Comparison of ENCODE assay signal across 16 cellular contexts in genomic region chr2:216621292-216621691, GRCh38. TPM values are rescaled to one million over a fixed set of nuclear protein-coding genes. Genes with fewer than 3 reads are reported as not detected.
DNase-seq lines count a peak whose midpoint lies in the region; ATAC-seq, FAIRE-seq and TF ChIP-seq lines count a peak whose summit lies in the region.
"Had no signal": no experiment of that assay in that cellular context is flagged by ENCODE, and none has a peak within 500 bp of the region (broad histone marks: within the 10 kb centered on the region; RNA-seq: fewer than 3 reads in every experiment).

No MANE protein-coding gene starts in this region.

- no peaks in the 10 kb centered on the region for H3K9me3 ChIP-seq in thoracic aorta
- H3K9me3 ChIP-seq: left ventricle myocardium inferior had no signal

- peak overlapping the region; percentile 79 to 82 for H3K27ac ChIP-seq in thoracic aorta
- H3K27ac ChIP-seq: brain microvascular endothelial cell, HL-60, left ventricle myocardium inferior had no signal

- ATAC-seq in thoracic aorta (ENCODE audit: insufficient number of reproducible peaks, low FRiP score, low read depth), result peak; percentile 56
- ATAC-seq: activated CD4-positive, CD25-positive, alpha-beta regulatory T cell treated with anti-CD3 and anti-CD28 coated beads, Interleukin-2, amount 50 U/mL, for 24 hours; Panc1 had no signal

- H3K4me3 ChIP-seq in fibroblast of villous mesenchyme (ENCODE audit: low read depth, low read length), result no peak overlapping the region
- peak overlapping the region; percentile 5 for H3K4me3 ChIP-seq in thoracic aorta
- H3K4me3 ChIP-seq: left ventricle myocardium inferior had no signal

- H3K36me3 ChIP-seq in thoracic aorta, result no peaks in the 10 kb centered on the region
- H3K36me3 ChIP-seq: brain microvascular endothelial cell, left ventricle myocardium inferior had no signal

- FAIRE-seq in RCC 7860 (lab: Jason Lieb, UNC), result no peak

- peaks cover 24 to 42% of the 10 kb centered on the region in 2 donors for H3K4me1 ChIP-seq in thoracic aorta (ENCODE audit: control insufficient read depth in 1 of 2, low read depth in 2 of 2)

- TF ChIP-seq CTCF in fibroblast of villous mesenchyme (IDR thresholded peaks at IDR 0.05; ENCODE audit: insufficient read depth, low read depth, low read length) (no peak), thoracic aorta (IDR thresholded peaks at IDR 0.05) (no peak)

- DNase-seq in NCI-H510A treated with DMSO at 0.1 percent for 48 hours (lab: John Stamatoyannopoulos, UW) (peak; percentile 27), NCI-H510A (lab: John Stamatoyannopoulos, UW) (no peak), NCI-H524 (lab: John Stamatoyannopoulos, UW) (peak; percentile 61 to 95), fibroblast of villous mesenchyme (ENCODE audit: low read depth) (peak; percentile 13), thoracic aorta (ENCODE audit: low spot score) (no peak), GF-D8 (lab: John Stamatoyannopoulos, UW) (no peak), RCC 7860 (ENCODE audit: low spot score) (no peak), putamen (ENCODE audit: low spot score) (no peak)
- DNase-seq: activated naive CD4-positive, alpha-beta T cell treated with anti-CD3 and anti-CD28 coated beads for 36 hours; brain microvascular endothelial cell; Kasumi-1; left ventricle myocardium inferior; NCI-H2227 treated with DMSO at 0.1 percent for 48 hours had no signal

- H3K27me3 ChIP-seq in thoracic aorta (replicated peaks; ENCODE audit: insufficient read depth), result no peaks in the 10 kb centered on the region
- H3K27me3 ChIP-seq: brain microvascular endothelial cell had no signal

RNA-seq across cellular contexts. Expression of gene IGFBP2, which starts 11.9 kb away (rescaled TPM):
- total RNA-seq in fibroblast of villous mesenchyme (15.5 and 18.4 TPM in 2 replicates), thoracic aorta (1,000 to 10,000 TPM in 1 of 2 donors, 100 to 1,000 TPM in 1; 608 to 2,156 TPM)

Comparison
In these comparisons a context has a peak if more than half of its experiments do, and no peak if none do; other contexts are left out.
1. DNase-seq: peak in NCI-H510A treated with DMSO at 0.1 percent for 48 hours (single experiment), NCI-H524 (2 of 2) and fibroblast of villous mesenchyme (single experiment); none in NCI-H510A (single experiment), thoracic aorta (single experiment), GF-D8 (single experiment), RCC 7860 (single experiment) and putamen (single experiment).
2. RNA of gene IGFBP2, which starts 11.9 kb away (total RNA-seq): 608 to 2,156 TPM in thoracic aorta; 15.5 to 18.4 TPM in fibroblast of villous mesenchyme; every median in the first group is over 10 times any median in the second.